15 cellular contexts compared by ENCODE assay signal in genomic region chr19:54328781-54329180, GRCh38. TPM values are rescaled to one million over a fixed set of nuclear protein-coding genes. Genes with fewer than 3 reads are reported as not detected.
"Had no signal": no experiment of that assay in that cellular context is flagged by ENCODE, and none has a peak within 500 bp of the region (broad histone marks: within the 10 kb centered on the region; RNA-seq: fewer than 3 reads in every experiment).

No MANE protein-coding gene starts in this region.

RNA-seq across cellular contexts. Expression of gene LILRA4, which starts 10.2 kb away (rescaled TPM):
- total RNA-seq: natural killer cell treated with Interleukin-12 subunit alpha and Interleukin-12 subunit beta and Interleukin-15 and Interleukin-18, amount 100 ng/mL, for 72 hours; neural crest cell; osteocyte; pulmonary artery endothelial cell; right atrium auricular region; smooth muscle cell; stomach; temporal lobe; thoracic aorta; thyroid gland; tibial nerve; urinary bladder; uterus had no signal
- polyA plus RNA-seq: naive thymus-derived CD8-positive, alpha-beta T cell; pancreas; smooth muscle cell; stomach; urinary bladder had no signal

RNA-seq across cellular contexts. Expression of gene LILRA5, which starts 15.8 kb away (rescaled TPM):
- total RNA-seq: naive thymus-derived CD8-positive, alpha-beta T cell; natural killer cell treated with Interleukin-12 subunit alpha and Interleukin-12 subunit beta and Interleukin-15 and Interleukin-18, amount 100 ng/mL, for 72 hours; neural crest cell; osteocyte; pulmonary artery endothelial cell; smooth muscle cell; temporal lobe had no signal
- polyA plus RNA-seq: smooth muscle cell had no signal

RNA-seq across cellular contexts. Expression of gene LAIR1, which starts 36.0 kb away (rescaled TPM):
- total RNA-seq: neural crest cell, osteocyte, pulmonary artery endothelial cell, smooth muscle cell had no signal
- polyA plus RNA-seq: smooth muscle cell had no signal

RNA-seq across cellular contexts. Expression of gene LILRB2, which starts 47.9 kb away (rescaled TPM):
- total RNA-seq: neural crest cell, osteocyte, pulmonary artery endothelial cell, smooth muscle cell had no signal
- polyA plus RNA-seq: naive thymus-derived CD8-positive, alpha-beta T cell; smooth muscle cell had no signal
